In the genomic region with DNA sequence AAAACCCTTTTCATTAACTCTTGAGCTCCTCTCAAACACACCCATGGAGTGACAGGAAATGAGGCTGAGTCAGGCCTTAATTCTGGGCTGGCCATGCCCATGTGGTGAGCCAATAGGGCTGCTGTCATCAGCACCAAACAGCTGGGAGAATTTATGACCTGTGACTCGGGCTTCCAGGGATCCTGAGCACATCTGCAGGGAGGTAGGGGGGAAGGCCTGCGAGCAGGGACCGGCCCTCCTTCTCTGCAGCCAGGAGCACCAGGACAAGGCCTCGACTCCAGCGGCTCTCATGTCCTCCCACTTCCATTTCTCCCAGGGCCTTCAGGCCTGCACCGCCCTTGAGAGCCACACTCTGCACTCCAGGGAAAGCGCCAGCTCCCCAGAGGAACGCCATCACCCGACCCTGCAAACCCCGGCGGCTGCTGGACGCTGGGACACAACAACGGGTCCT, we compare ENCODE assay signal across 9 cellular contexts. TPM values are rescaled to one million over a fixed set of nuclear protein-coding genes. Genes with fewer than 3 reads are reported as not detected.
DNase-seq lines count a peak whose midpoint lies in the region; ATAC-seq and TF ChIP-seq lines count a peak whose summit lies in the region.
"Had no signal": no experiment of that assay in that cellular context is flagged by ENCODE, and none has a peak within 500 bp of the region (broad histone marks: within the 10 kb centered on the region; RNA-seq: fewer than 3 reads in every experiment).

No MANE protein-coding gene starts in this region.

- H3K9me3 Mint-ChIP-seq in H9: no peaks in the 10 kb centered on the region; a peak in 2 of 5 replicates

- no peak overlapping the region for H2BK20ac ChIP-seq in H9 (ENCODE audit: low read depth, low read length, poor library complexity, severe bottlenecking)

- WGBS in H9 (ENCODE audit: extremely low coverage, insufficient read length, low lambda C conversion rate): no CpG with 5 or more reads among the region's 13 CpGs
- 38% methylated on average over 9 of the region's 13 CpGs for WGBS in suprapubic skin

- no peaks in the 10 kb centered on the region; the same call in 1 of the 2 replicates for H3K27me3 Mint-ChIP-seq in H9 (ENCODE audit: low read depth)

- H3K4me1 Mint-ChIP-seq in H9: peaks cover 40 to 50% of the 10 kb centered on the region in 2 experiments

- H2BK5ac ChIP-seq in H9 (ENCODE audit: insufficient read length, low read length): no peak overlapping the region

- no peak overlapping the region for H3K4me2 ChIP-seq in H9 (ENCODE audit: insufficient read depth, insufficient read length, low read length)

- CTCF ChIA-PET in RWPE1 (lab: Yijun Ruan, JAX): interaction anchor here (0.7 to 2.2 kb wide), 3 partner anchors 24 to 74 kb away, joined by 3 to 7 read pairs (median 5); no protein-coding TSS in a partner anchor

- no peaks in the 10 kb centered on the region for H3K79me2 ChIP-seq in H9 (ENCODE audit: insufficient read depth, low read length)

- no peak overlapping the region for H3K27ac ChIP-seq in H9 (ENCODE audit: insufficient read length, low read depth, low read length)
- peak overlapping the region; percentile 91 for H3K27ac ChIP-seq in RWPE1
- H3K27ac ChIP-seq in foreskin keratinocyte: peak overlapping the region; percentile 83
- H3K27ac ChIP-seq in suprapubic skin: peak overlapping the region; percentile 90

- no peak for TF ChIP-seq POLR2A in suprapubic skin (IDR thresholded peaks at IDR 0.05)

- no peak overlapping the region for H2AFZ ChIP-seq in H9 (ENCODE audit: low read length)

- peak overlapping the region; percentile 42 for H3K18ac ChIP-seq in H9 (ENCODE audit: insufficient read length, low read depth, low read length)

- no peaks in the 10 kb centered on the region for H3K23me2 ChIP-seq in H9 (ENCODE audit: insufficient read length, low read depth, low read length, poor library complexity, severe bottlenecking)

- no peak overlapping the region for H3K4ac ChIP-seq in H9 (ENCODE audit: low read depth, low read length)

- H3K56ac ChIP-seq in H9 (ENCODE audit: insufficient read length, low read depth, low read length): no peak overlapping the region

- no peak overlapping the region for H4K8ac ChIP-seq in H9 (replicated peaks; ENCODE audit: insufficient read length, low read depth, low read length)

- peaks cover 0 to 5% (median 4%) of the 10 kb centered on the region in 3 experiments; a peak in 6 of 7 replicates for H3K36me3 Mint-ChIP-seq in H9 (ENCODE audit: insufficient read depth in 1 of 3, low read depth in 3 of 3)

- no peaks in the 10 kb centered on the region for H3K79me1 ChIP-seq in H9 (ENCODE audit: insufficient read depth, low read depth, low read length, poor library complexity, severe bottlenecking)

- POLR2A ChIA-PET in RWPE1 (lab: Yijun Ruan, JAX; ENCODE audit: low non-redundant PET): interaction anchor here (1.2 kb wide), 1 partner anchor 37 kb away, joined by 3 read pairs; no protein-coding TSS in a partner anchor

- H4K5ac ChIP-seq in H9 (ENCODE audit: insufficient read length, low read depth, low read length): no peak overlapping the region

- ATAC-seq in foreskin keratinocyte (peak; percentile 79), HG02840 (IDR thresholded peaks at IDR 0.05; ENCODE audit: low FRiP score, unreplicated experiment) (no peak), GM18868 (IDR thresholded peaks at IDR 0.05; ENCODE audit: unreplicated experiment) (no peak)

- peak overlapping the region; percentile 52; the same call in 1 of the 2 replicates for H3K14ac ChIP-seq in H9 (ENCODE audit: insufficient read depth, low read length)

- H3T11ph ChIP-seq in H9 (ENCODE audit: low read length): no peak overlapping the region

- H3K36me3 ChIP-seq in suprapubic skin: peaks cover 9% of the 10 kb centered on the region

- H2BK120ac ChIP-seq in H9 (ENCODE audit: low read depth, low read length, poor library complexity, severe bottlenecking): no peak overlapping the region

- no peak overlapping the region for H3K23ac ChIP-seq in H9 (ENCODE audit: insufficient read length, low read depth, low read length)

- DNase-seq in H9 (no peak), RWPE1 (ENCODE audit: low spot score) (peak; percentile 81), foreskin keratinocyte (peak; percentile 79 to 94), suprapubic skin (ENCODE audit: low spot score in 2 of 2) (no peak), SIG-M5 treated with dmso at 0.1 percent for 504 hours (lab: John Stamatoyannopoulos, UW; ENCODE audit: unreplicated experiment) (no peak)
- no peak for DNase-seq in activated CD4-positive, CD25-positive, alpha-beta regulatory T cell (lab: John Stamatoyannopoulos, UW)
- DNase-seq: hypothalamus had no signal

- H3K4me3 Mint-ChIP-seq in H9: peak overlapping the region in 1 of 2 experiments; percentile 26; a peak in 1 of 5 replicates

- H3K27me3 ChIP-seq in H9 (ENCODE audit: insufficient read depth, low read length) (no peaks in the 10 kb centered on the region; the same call in 1 of the 2 replicates), foreskin keratinocyte (no peaks in the 10 kb centered on the region), suprapubic skin (no peaks in the 10 kb centered on the region)

- TF ChIP-seq CTCF in H9 (conservative IDR thresholded peaks at IDR 0.05) (no peak), RWPE1 (conservative IDR thresholded peaks at IDR 0.05; ENCODE audit: low read depth) (no peak), foreskin keratinocyte (conservative IDR thresholded peaks at IDR 0.05) (no peak), suprapubic skin (IDR thresholded peaks at IDR 0.05) (no peak)

- H3K27ac Mint-ChIP-seq in H9: peak overlapping the region in 1 of 3 experiments; percentile 84; a peak in 1 of 7 replicates

- no peak overlapping the region for H2BK12ac ChIP-seq in H9 (ENCODE audit: insufficient read length, low read depth, low read length)

- H3K9me3 ChIP-seq in H9 (ENCODE audit: control insufficient read depth, low read depth, low read length): no peaks in the 10 kb centered on the region
- no peaks in the 10 kb centered on the region for H3K9me3 ChIP-seq in suprapubic skin

- H3K4me1 ChIP-seq in H9 (ENCODE audit: insufficient read depth, low read length) (peaks cover 13% of the 10 kb centered on the region; the same call in 1 of the 2 replicates), foreskin keratinocyte (peaks cover 47% of the 10 kb centered on the region), suprapubic skin (peaks cover 49% of the 10 kb centered on the region)

- H3K4me3 ChIP-seq in suprapubic skin: peak overlapping the region; percentile 26

- H3K9ac ChIP-seq in H9 (ENCODE audit: extremely low read depth, insufficient read length, low read length): no peak overlapping the region

- no peaks in the 10 kb centered on the region for H4K20me1 ChIP-seq in H9 (ENCODE audit: control insufficient read depth, insufficient read depth, insufficient read length)

- TF ChIP-seq EP300 in suprapubic skin (IDR thresholded peaks at IDR 0.05): no peak

- no peak overlapping the region for H2AK5ac ChIP-seq in H9 (ENCODE audit: insufficient read length, low read length)

- H2BK15ac ChIP-seq in H9 (ENCODE audit: low read depth, low read length): no peak overlapping the region

- no peak overlapping the region for H4K91ac ChIP-seq in H9 (ENCODE audit: insufficient read length, low read depth, low read length)

RNA-seq across cellular contexts. Expression of a gene that starts 14.6 kb away (rescaled TPM):
- total RNA-seq in H9 (2021) (2.9 and 3.6 TPM in 2 replicates), foreskin keratinocyte (33.2 and 40.9 TPM in 2 replicates), suprapubic skin (10 to 100 TPM; 38.6 to 59.5 (median 50.0) TPM)
- polyA plus RNA-seq in foreskin keratinocyte: 18.9 and 23.8 TPM in 2 replicates

Comparison
In these comparisons a context has a peak if more than half of its experiments do, and no peak if none do; other contexts are left out.
1. DNase-seq: peak in RWPE1 (single experiment) and foreskin keratinocyte (2 of 2); none in H9 (single experiment), suprapubic skin (0 of 2), SIG-M5 treated with dmso at 0.1 percent for 504 hours (single experiment) and activated CD4-positive, CD25-positive, alpha-beta regulatory T cell (0 of 4).